In the genomic region with DNA sequence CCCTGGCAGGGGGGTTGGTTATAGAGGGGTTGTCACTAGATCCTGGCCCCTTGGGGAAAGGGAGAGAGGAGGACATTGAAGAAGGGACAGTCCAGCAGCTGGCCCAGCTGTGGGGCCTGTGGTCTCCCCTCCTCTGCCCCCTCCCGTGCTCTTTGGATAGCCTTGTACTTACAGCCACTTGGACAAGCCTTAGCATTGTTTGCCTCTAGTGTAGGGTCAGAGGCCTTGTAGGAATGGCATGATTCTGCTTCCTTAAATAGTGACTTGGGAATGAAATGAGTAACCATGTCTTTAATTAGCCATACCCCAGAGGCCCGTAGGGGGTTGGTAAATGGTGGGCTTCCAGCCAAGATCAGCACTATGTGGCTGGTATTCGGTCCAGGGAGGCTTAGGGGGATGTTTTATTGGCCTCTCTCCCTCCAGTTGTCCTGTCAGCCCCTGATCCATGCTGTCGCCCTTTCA, we compare ENCODE assay signal across 9 cellular contexts.
DNase-seq lines count a peak whose midpoint lies in the region; ATAC-seq and TF ChIP-seq lines count a peak whose summit lies in the region.
"Had no signal": no experiment of that assay in that cellular context is flagged by ENCODE, and none has a peak within 500 bp of the region (broad histone marks: within the 10 kb centered on the region; RNA-seq: fewer than 3 reads in every experiment).

No MANE protein-coding gene starts in this region.

- in situ Hi-C loops in GM13976 (cut with MboI; ENCODE audit: low sequenced_read_pairs, unreplicated experiment) = no loop called here

- H3K4me1 ChIP-seq in colonic mucosa (no peaks in the 10 kb centered on the region), upper lobe of left lung (peaks cover 0 to 15% (median 8%) of the 10 kb centered on the region in 4 donors)

- H3K36me3 ChIP-seq in colonic mucosa (no peaks in the 10 kb centered on the region), upper lobe of left lung (no peaks in the 10 kb centered on the region)

- intact Hi-C loops in colonic mucosa (cut with DNase I) = no loop called here

- H3K27ac ChIP-seq in colonic mucosa (peak overlapping the region; percentile 69), upper lobe of left lung (no peak overlapping the region)

- no peak for TF ChIP-seq POLR2A in upper lobe of left lung (IDR thresholded peaks at IDR 0.05)

- peak; percentile 7 to 24 for ATAC-seq in upper lobe of left lung (ENCODE audit: low FRiP score in 2 of 2)
- ATAC-seq in GM19455 (IDR thresholded peaks at IDR 0.05; ENCODE audit: unreplicated experiment) = no peak

- DNase-seq in colonic mucosa (no peak), kidney tubule cell (ENCODE audit: low spot score) (peak; percentile 83), upper lobe of left lung (no peak), GM13976 (ENCODE audit: low spot score) (no peak)
- DNase-seq in effector CD4-positive, alpha-beta T cell = no peak
- DNase-seq: activated naive CD4-positive, alpha-beta T cell treated with anti-CD3 and anti-CD28 coated beads, Interleukin-2, amount 50 U/mL, for 16 hours; NCI-H146 had no signal

- H3K9ac ChIP-seq in colonic mucosa (ENCODE audit: low read depth in 2 of 2, low read length in 2 of 2) = no peak overlapping the region

- no peak for TF ChIP-seq RAD21 in Ishikawa (IDR thresholded peaks at IDR 0.05; ENCODE audit: low read depth)

- TF ChIP-seq CTCF in colonic mucosa (IDR thresholded peaks at IDR 0.05) (no peak), upper lobe of left lung (IDR thresholded peaks at IDR 0.05) (no peak), GM13976 (IDR thresholded peaks at IDR 0.05; ENCODE audit: borderline replicate concordance, control extremely low read depth, extremely low read depth, insufficient read depth, missing control alignments) (no peak)

- H3K9me3 ChIP-seq in colonic mucosa (no peaks in the 10 kb centered on the region), upper lobe of left lung (peaks cover 0 to 6% (median 0%) of the 10 kb centered on the region in 4 donors)

- TF ChIP-seq EP300 in Ishikawa (IDR thresholded peaks at IDR 0.05; ENCODE audit: borderline replicate concordance) = no peak
- no peak for TF ChIP-seq EP300 in upper lobe of left lung (IDR thresholded peaks at IDR 0.05)

- no peak overlapping the region for H3K4me3 ChIP-seq in colonic mucosa
- no peak overlapping the region for H3K4me3 ChIP-seq in upper lobe of left lung

- WGBS in upper lobe of left lung, 2 donors = 37 to 45% methylated on average over 4 of the region's 4 CpGs

- H3K27me3 ChIP-seq in colonic mucosa (no peaks in the 10 kb centered on the region), upper lobe of left lung (no peaks in the 10 kb centered on the region)

TF ChIP-seq in Ishikawa, 13 proteins besides CTCF, POLR2A, EP300 and RAD21:
- TF ChIP-seq NFIC (IDR thresholded peaks at IDR 0.05) (peak; percentile 19; the same call in 1 of the 2 replicates), MAX (IDR thresholded peaks at IDR 0.05) (no peak)
TF ChIP-seq in Ishikawa: peak in this region for 1.
